Comparison of ENCODE assay signal across 8 cellular contexts in the genomic region with DNA sequence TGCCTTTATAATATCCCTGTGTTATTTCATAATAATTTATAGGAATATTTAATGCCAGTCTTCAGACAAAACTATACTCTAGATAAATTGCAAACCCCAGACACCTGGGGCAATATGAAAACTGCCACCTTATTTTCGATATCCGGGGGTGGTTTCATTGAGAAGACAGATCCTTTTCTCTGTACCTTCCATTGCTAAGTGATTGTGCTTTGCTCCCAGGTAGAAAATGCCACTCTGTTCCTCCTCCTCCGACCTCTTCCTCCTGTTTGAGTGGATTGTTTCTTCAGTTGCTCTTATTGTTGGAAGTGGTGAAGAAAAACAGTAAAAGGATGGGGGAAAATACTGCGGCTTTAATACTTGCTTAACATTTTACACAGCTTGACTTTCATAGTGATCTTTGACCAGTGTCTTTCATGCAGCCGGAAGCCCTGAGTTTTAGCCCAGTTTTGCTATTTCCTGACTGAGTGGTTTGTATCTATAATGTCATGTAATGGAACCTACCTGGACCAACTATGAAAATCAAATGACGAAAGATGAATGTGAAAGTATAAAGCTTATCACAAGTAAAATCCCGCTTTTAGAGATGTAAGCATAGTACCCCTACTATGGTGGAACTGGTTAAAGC.
"Had no signal": no experiment of that assay in that cellular context is flagged by ENCODE, and none has a peak within 500 bp of the region (broad histone marks: within the 10 kb centered on the region; RNA-seq: fewer than 3 reads in every experiment).

No MANE protein-coding gene starts in this region.

- ATAC-seq: GM12878 had no signal

- FAIRE-seq: G401.6, GM12878, GM12891, GM12892, GM18507, GM19239 had no signal

- DNase-seq: GDM1, GF-D8 had no signal

- H3K4me3 ChIP-seq: GM12878 had no signal
